ENCODE assay signal across 37 cellular contexts in genomic region chr22:17401728-17402127, GRCh38. TPM values are rescaled to one million over a fixed set of nuclear protein-coding genes. Genes with fewer than 3 reads are reported as not detected.
"Had no signal": no experiment of that assay in that cellular context is flagged by ENCODE, and none has a peak within 500 bp of the region (broad histone marks: within the 10 kb centered on the region; RNA-seq: fewer than 3 reads in every experiment).

No MANE protein-coding gene starts in this region.

- H3K27me3 ChIP-seq: ascending aorta, cardiac muscle cell had no signal

- H3K4me1 Mint-ChIP-seq: activated CD4-positive, alpha-beta memory T cell treated with anti-CD3 and anti-CD28 coated beads, Interleukin-2, amount 10 ng/mL, durations not matched to agents 7 days and 5 days; activated CD4-positive, alpha-beta T cell treated with anti-CD3 and anti-CD28 coated beads for 36 hours; activated CD4-positive, alpha-beta T cell treated with anti-CD3 and anti-CD28 coated beads, Interleukin-2, amount 10 ng/mL, durations not matched to agents 7 days and 5 days; activated CD8-positive, alpha-beta memory T cell treated with anti-CD3 and anti-CD28 coated beads, Interleukin-2, amount 10 ng/mL, durations not matched to agents 7 days and 5 days; activated naive CD4-positive, alpha-beta T cell treated with anti-CD3 and anti-CD28 coated beads, Interleukin-2, amount 10 ng/mL, durations not matched to agents 7 days and 5 days; activated naive CD4-positive, alpha-beta T cell treated with anti-CD3 and anti-CD28 coated beads, Interleukin-2, amount 50 U/mL, for 24 hours; activated naive CD8-positive, alpha-beta T cell treated with anti-CD3 and anti-CD28 coated beads, Interleukin-2, amount 10 ng/mL, durations not matched to agents 7 days and 5 days; central memory CD8-positive, alpha-beta T cell had no signal

- ATAC-seq: activated CD4-positive, alpha-beta T cell treated with anti-CD3 and anti-CD28 coated beads for 36 hours; activated CD4-positive, CD25-positive, alpha-beta regulatory T cell treated with anti-CD3 and anti-CD28 coated beads, Interleukin-2, amount 50 U/mL, for 24 hours; activated CD8-positive, alpha-beta memory T cell treated with anti-CD3 and anti-CD28 coated beads, Interleukin-2, amount 10 ng/mL, durations not matched to agents 7 days and 5 days; activated CD8-positive, alpha-beta T cell treated with anti-CD3 and anti-CD28 coated beads, Interleukin-2, amount 10 ng/mL, durations not matched to agents 7 days and 5 days; activated naive CD8-positive, alpha-beta T cell treated with anti-CD3 and anti-CD28 coated beads, Interleukin-2, amount 50 U/mL, for 24 hours had no signal

- H3K27ac Mint-ChIP-seq: activated CD4-positive, alpha-beta memory T cell treated with anti-CD3 and anti-CD28 coated beads, Interleukin-2, amount 10 ng/mL, durations not matched to agents 7 days and 5 days; activated CD4-positive, alpha-beta T cell treated with anti-CD3 and anti-CD28 coated beads for 36 hours; activated CD4-positive, alpha-beta T cell treated with anti-CD3 and anti-CD28 coated beads, Interleukin-2, amount 10 ng/mL, durations not matched to agents 7 days and 5 days; activated CD8-positive, alpha-beta memory T cell treated with anti-CD3 and anti-CD28 coated beads, Interleukin-2, amount 10 ng/mL, durations not matched to agents 7 days and 5 days; activated CD8-positive, alpha-beta T cell treated with anti-CD3 and anti-CD28 coated beads, Interleukin-2, amount 10 ng/mL, durations not matched to agents 7 days and 5 days; activated naive CD4-positive, alpha-beta T cell treated with anti-CD3 and anti-CD28 coated beads, Interleukin-2, amount 10 ng/mL, durations not matched to agents 7 days and 5 days; activated naive CD4-positive, alpha-beta T cell treated with anti-CD3 and anti-CD28 coated beads, Interleukin-2, amount 50 U/mL, for 24 hours; activated naive CD8-positive, alpha-beta T cell treated with anti-CD3 and anti-CD28 coated beads, Interleukin-2, amount 10 ng/mL, durations not matched to agents 7 days and 5 days; activated naive CD8-positive, alpha-beta T cell treated with anti-CD3 and anti-CD28 coated beads, Interleukin-2, amount 50 U/mL, for 24 hours; activated T-cell treated with anti-CD3 and anti-CD28 coated beads, Interleukin-2, amount 50 U/mL, for 24 hours; activated T-helper 2 cell treated with anti-CD3 and anti-CD28 coated beads, Interferon-gamma antibody, Interleukin-2, Interleukin-4, amounts not matched to agents 10 μg/mL and 5 μg/mL and 100 μg/mL, durations not matched to agents 14 hours and 24 hours and 36 hours; T-helper 1 cell treated with Interleukin-12 subunit alpha and Interleukin-12 subunit beta and Interleukin-4 antibody, amounts not matched to agents 30 μg/mL and 1 μg/mL, for 36 hours; T-helper 2 cell treated with Interferon-gamma antibody and Interleukin-4, amounts not matched to agents 5 μg/mL and 100 μg/mL, for 36 hours had no signal

- H3K27me3 Mint-ChIP-seq: activated naive CD4-positive, alpha-beta T cell treated with anti-CD3 and anti-CD28 coated beads, Interleukin-2, amount 10 ng/mL, durations not matched to agents 7 days and 5 days; activated naive CD4-positive, alpha-beta T cell treated with anti-CD3 and anti-CD28 coated beads, Interleukin-2, amount 50 U/mL, for 24 hours; activated naive CD8-positive, alpha-beta T cell treated with anti-CD3 and anti-CD28 coated beads, Interleukin-2, amount 10 ng/mL, durations not matched to agents 7 days and 5 days; brain had no signal

- H3K36me3 ChIP-seq: ascending aorta, cardiac muscle cell had no signal

- H3K27ac ChIP-seq: ascending aorta had no signal

- H3K4me3 ChIP-seq: ascending aorta, cardiac muscle cell had no signal

- H3K9me3 Mint-ChIP-seq: activated CD4-positive, alpha-beta memory T cell treated with anti-CD3 and anti-CD28 coated beads, Interleukin-2, amount 10 ng/mL, durations not matched to agents 7 days and 5 days; activated CD4-positive, alpha-beta T cell treated with anti-CD3 and anti-CD28 coated beads, Interleukin-2, amount 10 ng/mL, durations not matched to agents 7 days and 5 days; activated naive CD4-positive, alpha-beta T cell treated with anti-CD3 and anti-CD28 coated beads, Interleukin-2, amount 10 ng/mL, durations not matched to agents 7 days and 5 days; activated naive CD4-positive, alpha-beta T cell treated with anti-CD3 and anti-CD28 coated beads, Interleukin-2, amount 50 U/mL, for 24 hours; activated naive CD8-positive, alpha-beta T cell treated with anti-CD3 and anti-CD28 coated beads, Interleukin-2, amount 10 ng/mL, durations not matched to agents 7 days and 5 days; activated naive CD8-positive, alpha-beta T cell treated with anti-CD3 and anti-CD28 coated beads, Interleukin-2, amount 50 U/mL, for 24 hours; activated T-cell treated with anti-CD3 and anti-CD28 coated beads, Interleukin-2, amount 50 U/mL, for 24 hours; activated T-helper 2 cell treated with anti-CD3 and anti-CD28 coated beads, Interferon-gamma antibody, Interleukin-2, Interleukin-4, amounts not matched to agents 10 μg/mL and 5 μg/mL and 100 μg/mL, durations not matched to agents 14 hours and 24 hours and 36 hours; central memory CD8-positive, alpha-beta T cell; T-helper 1 cell treated with Interleukin-12 subunit alpha and Interleukin-12 subunit beta and Interleukin-4 antibody, amounts not matched to agents 30 μg/mL and 1 μg/mL, for 36 hours; T-helper 2 cell treated with Interferon-gamma antibody and Interleukin-4, amounts not matched to agents 5 μg/mL and 100 μg/mL, for 36 hours had no signal

- H3K4me1 ChIP-seq: ascending aorta had no signal

- H3K36me3 Mint-ChIP-seq: activated CD8-positive, alpha-beta memory T cell treated with anti-CD3 and anti-CD28 coated beads, Interleukin-2, amount 10 ng/mL, durations not matched to agents 7 days and 5 days; activated naive CD4-positive, alpha-beta T cell treated with anti-CD3 and anti-CD28 coated beads, Interleukin-2, amount 10 ng/mL, durations not matched to agents 7 days and 5 days; activated naive CD4-positive, alpha-beta T cell treated with anti-CD3 and anti-CD28 coated beads, Interleukin-2, amount 50 U/mL, for 24 hours; activated naive CD8-positive, alpha-beta T cell; activated naive CD8-positive, alpha-beta T cell treated with anti-CD3 and anti-CD28 coated beads, Interleukin-2, amount 10 ng/mL, durations not matched to agents 7 days and 5 days had no signal

- H3K4me3 Mint-ChIP-seq: activated CD4-positive, alpha-beta memory T cell treated with anti-CD3 and anti-CD28 coated beads, Interleukin-2, amount 10 ng/mL, durations not matched to agents 7 days and 5 days; activated CD4-positive, alpha-beta T cell treated with anti-CD3 and anti-CD28 coated beads for 36 hours; activated CD4-positive, alpha-beta T cell treated with anti-CD3 and anti-CD28 coated beads, Interleukin-2, amount 10 ng/mL, durations not matched to agents 7 days and 5 days; activated CD8-positive, alpha-beta memory T cell treated with anti-CD3 and anti-CD28 coated beads, Interleukin-2, amount 10 ng/mL, durations not matched to agents 7 days and 5 days; activated CD8-positive, alpha-beta T cell treated with anti-CD3 and anti-CD28 coated beads, Interleukin-2, amount 10 ng/mL, durations not matched to agents 7 days and 5 days; activated naive CD4-positive, alpha-beta T cell treated with anti-CD3 and anti-CD28 coated beads, Interleukin-2, amount 10 ng/mL, durations not matched to agents 7 days and 5 days; activated naive CD4-positive, alpha-beta T cell treated with anti-CD3 and anti-CD28 coated beads, Interleukin-2, amount 50 U/mL, for 24 hours; activated naive CD8-positive, alpha-beta T cell; activated naive CD8-positive, alpha-beta T cell treated with anti-CD3 and anti-CD28 coated beads, Interleukin-2, amount 10 ng/mL, durations not matched to agents 7 days and 5 days; activated naive CD8-positive, alpha-beta T cell treated with anti-CD3 and anti-CD28 coated beads, Interleukin-2, amount 50 U/mL, for 24 hours; activated T-cell treated with anti-CD3 and anti-CD28 coated beads, Interleukin-2, amount 50 U/mL, for 24 hours; brain; central memory CD8-positive, alpha-beta T cell; T-helper 1 cell treated with Interleukin-12 subunit alpha and Interleukin-12 subunit beta and Interleukin-4 antibody, amounts not matched to agents 30 μg/mL and 1 μg/mL, for 36 hours; T-helper 2 cell treated with Interferon-gamma antibody and Interleukin-4, amounts not matched to agents 5 μg/mL and 100 μg/mL, for 36 hours had no signal

- DNase-seq: activated CD4-positive, alpha-beta memory T cell treated with anti-CD3 and anti-CD28 coated beads, Interleukin-2, amount 10 ng/mL, durations not matched to agents 7 days and 5 days; activated CD4-positive, alpha-beta T cell treated with anti-CD3 and anti-CD28 coated beads for 1 hour; activated CD4-positive, alpha-beta T cell treated with anti-CD3 and anti-CD28 coated beads for 36 hours; activated CD4-positive, alpha-beta T cell treated with anti-CD3 and anti-CD28 coated beads for 48 hours; activated CD4-positive, alpha-beta T cell treated with anti-CD3 and anti-CD28 coated beads, Interleukin-2, amount 10 ng/mL, durations not matched to agents 7 days and 5 days; activated CD4-positive, alpha-beta T cell treated with anti-CD3 and anti-CD28 coated beads, Interleukin-2, amount 50 U/mL, for 48 hours; activated CD4-positive, CD25-positive, alpha-beta regulatory T cell; activated CD8-positive, alpha-beta memory T cell treated with anti-CD3 and anti-CD28 coated beads for 24 hours; activated CD8-positive, alpha-beta memory T cell treated with anti-CD3 and anti-CD28 coated beads, Interleukin-2, amount 10 ng/mL, durations not matched to agents 7 days and 5 days; activated CD8-positive, alpha-beta memory T cell treated with anti-CD3 and anti-CD28 coated beads, Interleukin-2, amount 50 U/mL, for 48 hours; activated CD8-positive, alpha-beta T cell treated with anti-CD3 and anti-CD28 coated beads, Interleukin-2, amount 10 ng/mL, durations not matched to agents 7 days and 5 days; activated effector memory CD4-positive, alpha-beta T cell treated with Interleukin-2 at 50 U/mL for 16 hours; activated gamma-delta T cell; activated naive CD4-positive, alpha-beta T cell treated with anti-CD3 and anti-CD28 coated beads, Interleukin-2, amount 10 ng/mL, durations not matched to agents 7 days and 5 days; activated naive CD4-positive, alpha-beta T cell treated with Interleukin-2 at 50 U/mL for 16 hours; activated naive CD8-positive, alpha-beta T cell treated with anti-CD3 and anti-CD28 coated beads, Interleukin-2, amount 10 ng/mL, durations not matched to agents 7 days and 5 days; activated naive CD8-positive, alpha-beta T cell treated with anti-CD3 and anti-CD28 coated beads, Interleukin-2, amount 50 U/mL, for 24 hours; activated T-cell treated with anti-CD3 and anti-CD28 coated beads, Interleukin-2, amount 50 U/mL, for 24 hours; activated T-cell treated with anti-CD3 and anti-CD28 coated beads, Interleukin-2, amount 50 U/mL, for 48 hours; amygdala; anterior cingulate cortex; caudate nucleus; SW 1271; T-helper 1 cell; T-helper 2 cell; T-helper 9 cell had no signal

- H3K9me3 ChIP-seq: ascending aorta had no signal

RNA-seq across cellular contexts. Expression of gene CECR2, which starts 32.5 kb away (rescaled TPM):
- total RNA-seq: activated CD8-positive, alpha-beta T cell treated with anti-CD3 and anti-CD28 coated beads, Interleukin-2, amount 10 ng/mL, durations not matched to agents 7 days and 5 days; activated T-helper 2 cell treated with anti-CD3 and anti-CD28 coated beads, Interferon-gamma antibody, Interleukin-2, Interleukin-4, amounts not matched to agents 10 μg/mL and 5 μg/mL and 100 μg/mL, durations not matched to agents 14 hours and 24 hours and 36 hours; bronchial epithelial cell had no signal
